ENCODE assay signal across 1 cellular context in the genomic region with DNA sequence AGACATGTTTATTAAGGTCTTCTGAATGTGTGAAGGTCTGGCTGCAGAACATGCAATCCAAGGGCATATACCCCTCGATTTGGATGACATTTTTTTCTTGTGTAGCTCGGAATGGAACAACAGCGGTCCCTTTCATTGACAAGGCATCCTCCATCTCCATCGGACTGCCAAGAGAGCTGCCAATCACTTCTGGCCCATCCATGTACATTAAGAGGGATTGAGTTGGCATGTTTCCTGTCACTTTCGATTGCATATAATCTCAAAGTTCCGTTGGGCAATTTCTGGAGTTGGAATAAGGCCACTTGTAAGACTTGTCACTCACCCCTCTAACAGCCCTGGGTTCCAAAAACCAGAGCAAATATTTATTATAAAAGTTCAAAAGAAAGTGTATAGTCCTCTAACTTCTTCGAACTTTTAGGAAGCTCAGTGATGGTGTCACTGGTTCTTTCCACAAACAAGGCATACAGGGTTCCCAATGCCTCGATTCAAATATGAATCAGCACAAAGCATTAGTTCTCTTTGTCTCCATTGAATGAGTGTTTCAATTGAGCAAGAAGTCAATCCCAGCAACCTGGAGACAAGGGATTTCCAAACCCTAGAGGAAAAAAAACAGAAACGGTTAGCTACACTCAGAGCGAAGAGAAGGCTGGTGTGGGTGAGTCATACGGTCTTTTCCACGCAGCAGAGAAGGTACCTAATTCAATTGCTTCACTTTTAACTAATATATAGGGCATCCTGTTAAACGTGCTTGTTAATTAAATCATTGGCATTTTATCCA.
A peak's percentile ranks its signal among the peaks of the same experiment; 100 is the strongest.
TF ChIP-seq lines count a peak whose summit lies in the region.

No MANE protein-coding gene starts in this region.

TF ChIP-seq in K562, 482 proteins besides CTCF, POLR2A, EP300 and RAD21 (continued from another document):
- TF ChIP-seq, protein P1, sequence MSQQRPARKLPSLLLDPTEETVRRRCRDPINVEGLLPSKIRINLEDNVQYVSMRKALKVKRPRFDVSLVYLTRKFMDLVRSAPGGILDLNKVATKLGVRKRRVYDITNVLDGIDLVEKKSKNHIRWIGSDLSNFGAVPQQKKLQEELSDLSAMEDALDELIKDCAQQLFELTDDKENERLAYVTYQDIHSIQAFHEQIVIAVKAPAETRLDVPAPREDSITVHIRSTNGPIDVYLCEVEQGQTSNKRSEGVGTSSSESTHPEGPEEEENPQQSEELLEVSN (IDR thresholded peaks at IDR 0.05; ENCODE audit: borderline replicate concordance in 1 of 2, extremely low read depth in 1 of 2, insufficient read depth in 1 of 2, insufficient read length in 1 of 2, low read depth in 1 of 2, low read length in 1 of 2, poor library complexity in 1 of 2, severe bottlenecking in 1 of 2): no peak
- TF ChIP-seq, protein P2, sequence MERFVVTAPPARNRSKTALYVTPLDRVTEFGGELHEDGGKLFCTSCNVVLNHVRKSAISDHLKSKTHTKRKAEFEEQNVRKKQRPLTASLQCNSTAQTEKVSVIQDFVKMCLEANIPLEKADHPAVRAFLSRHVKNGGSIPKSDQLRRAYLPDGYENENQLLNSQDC (CRISPR knock-in tag; IDR thresholded peaks at IDR 0.05): no peak
- no peak for TF ChIP-seq POLR2B (IDR thresholded peaks at IDR 0.05; ENCODE audit: low read depth, partially characterized antibody)
- peak; percentile 23; the same call in 1 of the 2 replicates for TF ChIP-seq ATF3 (IDR thresholded peaks at IDR 0.05)
- TF ChIP-seq ATF3 (CRISPR knock-in tag; conservative IDR thresholded peaks at IDR 0.05): no peak
- no peak for TF ChIP-seq MXI1 (IDR thresholded peaks at IDR 0.05; ENCODE audit: low read depth, low read length)
- no peak for TF ChIP-seq MAX (CRISPR knock-in tag; IDR thresholded peaks at IDR 0.05)
- no peak for TF ChIP-seq LCOR (CRISPR knock-in tag; IDR thresholded peaks at IDR 0.05)
